1 cellular context compared by ENCODE assay signal in genomic region chr6:157812425-157813171, GRCh38.
TF ChIP-seq lines count a peak whose summit lies in the region.

No MANE protein-coding gene starts in this region.

TF ChIP-seq in SK-N-SH treated with all-trans-retinoic acid at 6 μM for 48 hours, 23 proteins besides CTCF, POLR2A, EP300 and RAD21 (continued from another document):
- TF ChIP-seq, protein P1, sequence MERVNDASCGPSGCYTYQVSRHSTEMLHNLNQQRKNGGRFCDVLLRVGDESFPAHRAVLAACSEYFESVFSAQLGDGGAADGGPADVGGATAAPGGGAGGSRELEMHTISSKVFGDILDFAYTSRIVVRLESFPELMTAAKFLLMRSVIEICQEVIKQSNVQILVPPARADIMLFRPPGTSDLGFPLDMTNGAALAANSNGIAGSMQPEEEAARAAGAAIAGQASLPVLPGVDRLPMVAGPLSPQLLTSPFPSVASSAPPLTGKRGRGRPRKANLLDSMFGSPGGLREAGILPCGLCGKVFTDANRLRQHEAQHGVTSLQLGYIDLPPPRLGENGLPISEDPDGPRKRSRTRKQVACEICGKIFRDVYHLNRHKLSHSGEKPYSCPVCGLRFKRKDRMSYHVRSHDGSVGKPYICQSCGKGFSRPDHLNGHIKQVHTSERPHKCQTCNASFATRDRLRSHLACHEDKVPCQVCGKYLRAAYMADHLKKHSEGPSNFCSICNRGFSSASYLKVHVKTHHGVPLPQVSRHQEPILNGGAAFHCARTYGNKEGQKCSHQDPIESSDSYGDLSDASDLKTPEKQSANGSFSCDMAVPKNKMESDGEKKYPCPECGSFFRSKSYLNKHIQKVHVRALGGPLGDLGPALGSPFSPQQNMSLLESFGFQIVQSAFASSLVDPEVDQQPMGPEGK (CRISPR knock-in tag; IDR thresholded peaks at IDR 0.05; ENCODE audit: borderline replicate concordance), result no peak
